Comparison of ENCODE assay signal across 16 cellular contexts in the genomic region with DNA sequence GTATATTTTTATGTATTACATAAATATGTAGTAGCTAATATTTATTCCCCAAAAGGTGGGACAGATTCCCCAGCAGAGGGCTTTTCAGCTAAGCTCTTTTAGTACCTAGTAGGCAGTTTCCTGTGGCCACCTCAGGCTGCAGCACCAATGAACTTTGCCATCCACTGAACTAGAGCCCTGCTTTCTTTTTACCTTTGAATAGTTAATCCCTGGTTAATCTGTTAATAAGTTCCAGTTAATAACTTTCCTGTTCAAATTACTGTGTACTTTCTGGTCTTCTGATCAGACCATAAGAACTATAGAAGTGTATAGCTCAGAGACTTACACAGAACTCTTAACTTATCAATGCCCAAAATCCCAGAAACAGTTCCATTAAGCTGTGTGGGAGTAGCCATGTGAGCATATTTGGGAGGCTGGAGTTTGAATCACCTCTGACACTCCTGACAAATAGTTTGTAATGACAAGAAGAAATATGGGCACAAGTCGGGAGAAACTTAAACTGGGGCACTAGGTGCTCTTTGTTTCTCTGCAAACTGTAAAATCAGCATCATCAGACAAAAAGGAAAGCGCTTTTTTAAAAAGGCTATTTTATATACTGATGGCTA.
"Had no signal": no experiment of that assay in that cellular context is flagged by ENCODE, and none has a peak within 500 bp of the region (broad histone marks: within the 10 kb centered on the region; RNA-seq: fewer than 3 reads in every experiment).

No MANE protein-coding gene starts in this region.

- H3K4me1 Mint-ChIP-seq: neural crest cell had no signal

- H3K27me3 Mint-ChIP-seq: activated CD4-positive, alpha-beta T cell treated with anti-CD3 and anti-CD28 coated beads, Interleukin-2, amount 10 ng/mL, durations not matched to agents 24 days and 14 days; activated CD8-positive, alpha-beta T cell treated with anti-CD3 and anti-CD28 coated beads for 36 hours; stimulated activated naive CD8-positive, alpha-beta T cell treated with anti-CD3 and anti-CD28 coated beads, Interleukin-15, Interleukin-2, amounts not matched to agents 100 ng/mL and 50 ng/mL, for 24 hours had no signal

- H3K4me3 Mint-ChIP-seq: activated CD4-positive, alpha-beta T cell treated with anti-CD3 and anti-CD28 coated beads, Interleukin-2, amount 10 ng/mL, durations not matched to agents 24 days and 14 days; activated CD8-positive, alpha-beta T cell treated with anti-CD3 and anti-CD28 coated beads for 36 hours; activated naive CD4-positive, alpha-beta T cell treated with anti-CD3 and anti-CD28 coated beads for 36 hours; neural crest cell; stimulated activated naive CD8-positive, alpha-beta T cell treated with anti-CD3 and anti-CD28 coated beads, Interleukin-15, Interleukin-2, amounts not matched to agents 100 ng/mL and 50 ng/mL, for 24 hours; T-helper 2 cell treated with Interferon-gamma antibody and Interleukin-4, amounts not matched to agents 5 μg/mL and 100 μg/mL, for 36 hours had no signal

- H3K36me3 ChIP-seq: adrenal gland had no signal

- H3K4me3 ChIP-seq: adrenal gland, esophagus squamous epithelium, right atrium auricular region, tibial nerve had no signal

- ATAC-seq: activated CD8-positive, alpha-beta T cell treated with anti-CD3 and anti-CD28 coated beads for 36 hours; left cardiac atrium had no signal

- H3K9me3 ChIP-seq: adrenal gland, right atrium auricular region had no signal

- FAIRE-seq: urothelium cell line had no signal

- H3K9me3 Mint-ChIP-seq: activated CD4-positive, alpha-beta T cell treated with anti-CD3 and anti-CD28 coated beads, Interleukin-2, amount 10 ng/mL, durations not matched to agents 24 days and 14 days; activated naive CD4-positive, alpha-beta T cell treated with anti-CD3 and anti-CD28 coated beads for 36 hours; neural crest cell; stimulated activated naive CD8-positive, alpha-beta T cell treated with anti-CD3 and anti-CD28 coated beads, Interleukin-15, Interleukin-2, amounts not matched to agents 100 ng/mL and 50 ng/mL, for 24 hours; T-helper 2 cell treated with Interferon-gamma antibody and Interleukin-4, amounts not matched to agents 5 μg/mL and 100 μg/mL, for 36 hours had no signal

- DNase-seq: activated CD4-positive, alpha-beta T cell treated with anti-CD3 and anti-CD28 coated beads, Interleukin-2, amount 10 ng/mL, durations not matched to agents 24 days and 14 days; activated CD4-positive, CD25-positive, alpha-beta regulatory T cell; activated CD8-positive, alpha-beta T cell treated with anti-CD3 and anti-CD28 coated beads for 36 hours; activated naive CD4-positive, alpha-beta T cell treated with anti-CD3 and anti-CD28 coated beads for 36 hours; activated T-cell treated with anti-CD3 and anti-CD28 coated beads, Interleukin-2, amount 50 U/mL, for 1 hour; adrenal gland; effector CD4-positive, alpha-beta T cell; esophagus squamous epithelium; left cardiac atrium; midbrain had no signal

- H3K27ac Mint-ChIP-seq: activated CD4-positive, alpha-beta T cell treated with anti-CD3 and anti-CD28 coated beads, Interleukin-2, amount 10 ng/mL, durations not matched to agents 24 days and 14 days; activated CD8-positive, alpha-beta T cell treated with anti-CD3 and anti-CD28 coated beads for 36 hours; activated naive CD4-positive, alpha-beta T cell treated with anti-CD3 and anti-CD28 coated beads for 36 hours; stimulated activated naive CD8-positive, alpha-beta T cell treated with anti-CD3 and anti-CD28 coated beads, Interleukin-15, Interleukin-2, amounts not matched to agents 100 ng/mL and 50 ng/mL, for 24 hours; T-helper 2 cell treated with Interferon-gamma antibody and Interleukin-4, amounts not matched to agents 5 μg/mL and 100 μg/mL, for 36 hours had no signal

- H3K27ac ChIP-seq: adrenal gland, esophagus squamous epithelium, right atrium auricular region, tibial nerve had no signal

- H3K27me3 ChIP-seq: adrenal gland, esophagus squamous epithelium, right atrium auricular region, tibial nerve had no signal
